Comparison of ENCODE assay signal across 25 cellular contexts in the genomic region with DNA sequence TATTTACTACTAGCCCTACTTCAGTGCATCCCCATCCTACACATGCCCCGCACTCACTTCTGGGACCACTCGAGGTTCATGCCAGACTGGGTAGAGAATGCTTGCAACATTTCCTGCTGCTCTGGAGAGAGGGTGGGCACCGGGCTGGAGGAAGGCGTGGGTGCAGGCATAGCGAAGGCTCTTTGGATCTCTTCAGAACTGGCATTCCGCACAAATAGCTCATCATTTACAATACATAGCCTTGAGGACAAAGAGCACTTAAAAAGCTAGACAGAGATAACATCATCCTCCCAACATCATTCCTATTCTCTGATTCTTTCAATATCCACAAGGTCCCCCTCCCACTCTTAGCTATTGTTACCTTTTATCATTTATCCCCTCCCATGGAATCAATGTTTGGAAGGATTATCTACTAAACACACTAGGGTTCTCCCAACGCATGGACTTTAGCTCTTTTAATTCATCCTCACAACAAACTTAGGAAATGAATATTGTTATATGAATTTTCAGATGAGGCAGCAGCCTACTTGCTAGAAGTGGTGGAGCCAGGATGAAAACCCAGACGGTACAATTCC. TPM values are rescaled to one million over a fixed set of nuclear protein-coding genes. Genes with fewer than 3 reads are reported as not detected.
A peak's percentile ranks its signal among the peaks of the same experiment; 100 is the strongest.
DNase-seq lines count a peak whose midpoint lies in the region; ATAC-seq and TF ChIP-seq lines count a peak whose summit lies in the region.
"Had no signal": no experiment of that assay in that cellular context is flagged by ENCODE, and none has a peak within 500 bp of the region (broad histone marks: within the 10 kb centered on the region; RNA-seq: fewer than 3 reads in every experiment).

No MANE protein-coding gene starts in this region.

- H3K9me3 ChIP-seq in smooth muscle cell (replicated peaks; ENCODE audit: low read depth): no peaks in the 10 kb centered on the region
- H3K9me3 ChIP-seq: neutrophil, tibial artery had no signal

- no peak overlapping the region for H3K4me2 ChIP-seq in smooth muscle cell

- no peak overlapping the region for H3K9ac ChIP-seq in smooth muscle cell (ENCODE audit: low read depth)

- peaks cover 14% of the 10 kb centered on the region for H3K4me1 ChIP-seq in smooth muscle cell (ENCODE audit: low read depth)
- H3K4me1 ChIP-seq: foreskin keratinocyte had no signal

- CTCF ChIA-PET in T-cell (lab: Charles Lee): no interaction called here

- no peak overlapping the region for H2AFZ ChIP-seq in smooth muscle cell (ENCODE audit: low read depth)

- no peak overlapping the region for H3K4me3 ChIP-seq in smooth muscle cell
- H3K4me3 ChIP-seq: tibial artery had no signal

- peaks cover 19% of the 10 kb centered on the region for H3K36me3 ChIP-seq in smooth muscle cell (ENCODE audit: low read depth)

- H3K79me2 ChIP-seq in smooth muscle cell (ENCODE audit: low read depth): peaks cover 25% of the 10 kb centered on the region

- H3K36me3 Mint-ChIP-seq in activated T-cell treated with anti-CD3 and anti-CD28 coated beads, Interleukin-2, amount 50 U/mL, for 72 hours (ENCODE audit: insufficient read depth in 2 of 2): peaks cover 16 to 48% of the 10 kb centered on the region in 2 donors
- H3K36me3 Mint-ChIP-seq in T-cell (peaks cover 56% of the 10 kb centered on the region), immature natural killer cell (peaks cover 19 to 41% (median 24%) of the 10 kb centered on the region in 3 donors)

- peak overlapping the region; percentile 6 for H3K27ac Mint-ChIP-seq in activated T-cell treated with anti-CD3 and anti-CD28 coated beads, Interleukin-2, amount 50 U/mL, for 72 hours
- H3K27ac Mint-ChIP-seq in T-cell (peak overlapping the region; percentile 60 to 66), immature natural killer cell (peak overlapping the region; percentile 37 to 83 (median 74))
- H3K27ac Mint-ChIP-seq: activated naive CD8-positive, alpha-beta T cell treated with anti-CD3 and anti-CD28 coated beads, Interleukin-2, amount 10 ng/mL, durations not matched to agents 7 days and 5 days; mesothelial cell of epicardium; stimulated activated memory B cell treated with anti-CD40 and anti-IgM and Interleukin-4, amounts not matched to agents 10 μg/mL and 1 μg/mL and 100 μg/mL, for 72 hours; T-helper 1 cell treated with Interleukin-12 subunit alpha and Interleukin-12 subunit beta and Interleukin-4 antibody, amounts not matched to agents 30 μg/mL and 1 μg/mL, for 36 hours had no signal

- H4K20me1 ChIP-seq in smooth muscle cell (ENCODE audit: low read depth): no peaks in the 10 kb centered on the region

- H3K4me3 Mint-ChIP-seq in activated T-cell treated with anti-CD3 and anti-CD28 coated beads, Interleukin-2, amount 50 U/mL, for 72 hours: no peak overlapping the region
- no peak overlapping the region for H3K4me3 Mint-ChIP-seq in T-cell
- H3K4me3 Mint-ChIP-seq in immature natural killer cell: no peak overlapping the region
- H3K4me3 Mint-ChIP-seq: activated naive CD8-positive, alpha-beta T cell treated with anti-CD3 and anti-CD28 coated beads, Interleukin-2, amount 10 ng/mL, durations not matched to agents 7 days and 5 days; mesothelial cell of epicardium; stimulated activated memory B cell treated with anti-CD40 and anti-IgM and Interleukin-4, amounts not matched to agents 10 μg/mL and 1 μg/mL and 100 μg/mL, for 72 hours; T-helper 1 cell treated with Interleukin-12 subunit alpha and Interleukin-12 subunit beta and Interleukin-4 antibody, amounts not matched to agents 30 μg/mL and 1 μg/mL, for 36 hours had no signal

- no peak for DNase-seq in activated T-cell treated with anti-CD3 and anti-CD28 coated beads, Interleukin-2, amount 50 U/mL, for 72 hours
- no peak for DNase-seq in activated T-cell treated with anti-CD3 and anti-CD28 coated beads, Interleukin-2, amount 50 U/mL, for 48 hours
- DNase-seq in T-cell: no peak
- DNase-seq in immature natural killer cell: no peak
- no peak for DNase-seq in smooth muscle cell (lab: John Stamatoyannopoulos, UW; ENCODE audit: unreplicated experiment)
- no peak for DNase-seq in midbrain (lab: John Stamatoyannopoulos, UW)
- DNase-seq in MV-4-11 (lab: John Stamatoyannopoulos, UW): no peak
- DNase-seq in H4 (ENCODE audit: low spot score): no peak
- DNase-seq: ACHN; activated CD4-positive, CD25-positive, alpha-beta regulatory T cell; activated naive CD8-positive, alpha-beta T cell treated with anti-CD3 and anti-CD28 coated beads, Interleukin-2, amount 10 ng/mL, durations not matched to agents 7 days and 5 days; dermis blood vessel endothelial cell; DMS79 treated with DMSO at 0.1 percent for 48 hours; left cardiac atrium; NCI-H2029 treated with DMSO at 0.1 percent for 48 hours; retina; tibial artery had no signal

- peaks cover 33% of the 10 kb centered on the region for H3K4me1 Mint-ChIP-seq in activated T-cell treated with anti-CD3 and anti-CD28 coated beads, Interleukin-2, amount 50 U/mL, for 72 hours (ENCODE audit: low read depth)
- H3K4me1 Mint-ChIP-seq in T-cell (peaks cover 29 to 37% (median 32%) of the 10 kb centered on the region in 3 donors), immature natural killer cell (peaks cover 28 to 34% of the 10 kb centered on the region in 2 donors)

- no peaks in the 10 kb centered on the region for H3K27me3 ChIP-seq in smooth muscle cell (ENCODE audit: low read depth)
- H3K27me3 ChIP-seq: foreskin keratinocyte, neutrophil, tibial artery had no signal

- 75% methylated on average over 8 of the region's 8 CpGs for WGBS in smooth muscle cell (ENCODE audit: low lambda C conversion rate)

- ATAC-seq in activated T-cell treated with anti-CD3 and anti-CD28 coated beads, Interleukin-2, amount 50 U/mL, for 72 hours (replicated peaks in 1 of 2): no peak
- ATAC-seq in T-cell (replicated peaks in 1 of 4): no peak
- ATAC-seq: foreskin keratinocyte; left cardiac atrium; Right ventricle myocardium inferior; stimulated activated memory B cell treated with anti-CD40 and anti-IgM and Interleukin-4, amounts not matched to agents 10 μg/mL and 1 μg/mL and 100 μg/mL, for 72 hours had no signal

- TF ChIP-seq CTCF in smooth muscle cell (IDR thresholded peaks at IDR 0.05; ENCODE audit: borderline replicate concordance, insufficient read depth, poor library complexity, severe bottlenecking): no peak

- no peaks in the 10 kb centered on the region for H3K27me3 Mint-ChIP-seq in activated T-cell treated with anti-CD3 and anti-CD28 coated beads, Interleukin-2, amount 50 U/mL, for 72 hours (ENCODE audit: low read depth)
- H3K27me3 Mint-ChIP-seq in T-cell: no peaks in the 10 kb centered on the region
- peaks cover 0 to 7% (median 4%) of the 10 kb centered on the region in 3 donors for H3K27me3 Mint-ChIP-seq in immature natural killer cell (ENCODE audit: low read depth in 3 of 3)
- H3K27me3 Mint-ChIP-seq: activated naive CD8-positive, alpha-beta T cell treated with anti-CD3 and anti-CD28 coated beads, Interleukin-2, amount 10 ng/mL, durations not matched to agents 7 days and 5 days; stimulated activated memory B cell treated with anti-CD40 and anti-IgM and Interleukin-4, amounts not matched to agents 10 μg/mL and 1 μg/mL and 100 μg/mL, for 72 hours had no signal

- peaks cover 44% of the 10 kb centered on the region for H3F3A ChIP-seq in smooth muscle cell (ENCODE audit: low read depth)

- POLR2A ChIA-PET in T-cell (lab: Charles Lee): interaction anchor here (0.6 to 1.3 kb wide), 14 partner anchors 8 to 749 kb away, joined by 3 to 8 read pairs (median 4); no protein-coding TSS in a partner anchor

- H3K9me3 Mint-ChIP-seq in activated T-cell treated with anti-CD3 and anti-CD28 coated beads, Interleukin-2, amount 50 U/mL, for 72 hours: no peaks in the 10 kb centered on the region
- no peaks in the 10 kb centered on the region for H3K9me3 Mint-ChIP-seq in T-cell
- H3K9me3 Mint-ChIP-seq in immature natural killer cell: no peaks in the 10 kb centered on the region
- H3K9me3 Mint-ChIP-seq: activated naive CD8-positive, alpha-beta T cell treated with anti-CD3 and anti-CD28 coated beads, Interleukin-2, amount 10 ng/mL, durations not matched to agents 7 days and 5 days; mesothelial cell of epicardium; stimulated activated memory B cell treated with anti-CD40 and anti-IgM and Interleukin-4, amounts not matched to agents 10 μg/mL and 1 μg/mL and 100 μg/mL, for 72 hours; T-helper 1 cell treated with Interleukin-12 subunit alpha and Interleukin-12 subunit beta and Interleukin-4 antibody, amounts not matched to agents 30 μg/mL and 1 μg/mL, for 36 hours had no signal

- peak overlapping the region; percentile 17 for H3K27ac ChIP-seq in smooth muscle cell (ENCODE audit: low read depth)
- H3K27ac ChIP-seq: epithelial cell of prostate, foreskin keratinocyte, HL-60, neutrophil had no signal

RNA-seq across cellular contexts. Expression of a gene that starts 2.5 kb away (rescaled TPM):
- 10 to 100 TPM in 1 of 2 donors, 1 to 10 TPM in 1; 8.4 to 10.8 TPM for total RNA-seq in activated T-cell treated with anti-CD3 and anti-CD28 coated beads, Interleukin-2, amount 50 U/mL, for 72 hours
- total RNA-seq in T-cell (10 to 100 TPM; 11.2 to 27.6 (median 23.0) TPM), smooth muscle cell (43.2 and 47.8 TPM in 2 replicates)
- polyA plus RNA-seq in immature natural killer cell (10 to 100 TPM; 47.9 to 69.7 (median 63.2) TPM), smooth muscle cell (40.8 and 46.8 TPM in 2 replicates)
- 43.1 and 62.4 TPM in 2 replicates for total RNA-seq in H4 (2014; rRNA removed; shearing (Covaris generic))

RNA-seq across cellular contexts. Expression of a gene that starts 7.1 kb away (rescaled TPM):
- total RNA-seq in activated T-cell treated with anti-CD3 and anti-CD28 coated beads, Interleukin-2, amount 50 U/mL, for 72 hours: 10 to 100 TPM; 18.8 to 23.1 TPM
- total RNA-seq in T-cell (10 to 100 TPM; 27.7 to 53.3 (median 46.5) TPM), smooth muscle cell (96.0 and 103 TPM in 2 replicates)
- polyA plus RNA-seq in immature natural killer cell (100 to 1,000 TPM; 162 to 290 (median 174) TPM), smooth muscle cell (113 and 125 TPM in 2 replicates)
- total RNA-seq in H4 (2014; rRNA removed; shearing (Covaris generic)): 77.5 and 85.5 TPM in 2 replicates

RNA-seq across cellular contexts. Expression of a gene that starts 11.0 kb away (rescaled TPM):
- 100 to 1,000 TPM; 117 to 131 TPM for total RNA-seq in activated T-cell treated with anti-CD3 and anti-CD28 coated beads, Interleukin-2, amount 50 U/mL, for 72 hours
- 100 to 1,000 TPM; 160 to 321 (median 169) TPM for total RNA-seq in T-cell
- polyA plus RNA-seq in immature natural killer cell: 10 to 100 TPM; 42.9 to 73.3 (median 66.0) TPM
- 33.4 and 35.4 TPM in 2 replicates for total RNA-seq in smooth muscle cell
- 46.5 and 78.8 TPM in 2 replicates for polyA plus RNA-seq in smooth muscle cell
- 25.1 and 31.1 TPM in 2 replicates for total RNA-seq in H4 (2014; rRNA removed; shearing (Covaris generic))

RNA-seq across cellular contexts. Expression of a gene that starts 23.1 kb away (rescaled TPM):
- 10 to 100 TPM; 13.6 to 15.5 TPM for total RNA-seq in activated T-cell treated with anti-CD3 and anti-CD28 coated beads, Interleukin-2, amount 50 U/mL, for 72 hours
- total RNA-seq in T-cell (10 to 100 TPM; 15.1 to 29.5 (median 29.0) TPM), smooth muscle cell (10.5 and 11.9 TPM in 2 replicates)
- polyA plus RNA-seq in immature natural killer cell (1 to 10 TPM; 3.8 to 9.6 (median 7.3) TPM), smooth muscle cell (18.6 and 27.2 TPM in 2 replicates)
- total RNA-seq in H4 (2014; rRNA removed; shearing (Covaris generic)): 15.0 and 19.1 TPM in 2 replicates

RNA-seq across cellular contexts. Expression of a gene that starts 32.9 kb away (rescaled TPM):
- total RNA-seq in activated T-cell treated with anti-CD3 and anti-CD28 coated beads, Interleukin-2, amount 50 U/mL, for 72 hours: 100 to 1,000 TPM; 105 to 107 TPM
- total RNA-seq in T-cell (10 to 100 TPM; 65.6 to 84.8 (median 76.1) TPM), smooth muscle cell (147 and 197 TPM in 2 replicates)
- polyA plus RNA-seq in immature natural killer cell (100 to 1,000 TPM; 397 to 564 (median 472) TPM), smooth muscle cell (192 and 220 TPM in 2 replicates)
- total RNA-seq in H4 (2014; rRNA removed; shearing (Covaris generic)): 140 and 182 TPM in 2 replicates

Comparison
In these comparisons a context has a peak if more than half of its experiments do, and no peak if none do; other contexts are left out.
1. H3K27ac Mint-ChIP-seq: peak in every context shown above with its lines; median percentile 74 in immature natural killer cell; 63 in T-cell; 6 in activated T-cell treated with anti-CD3 and anti-CD28 coated beads, Interleukin-2, amount 50 U/mL, for 72 hours.